ENCODE assay signal across 10 cellular contexts in the genomic region with DNA sequence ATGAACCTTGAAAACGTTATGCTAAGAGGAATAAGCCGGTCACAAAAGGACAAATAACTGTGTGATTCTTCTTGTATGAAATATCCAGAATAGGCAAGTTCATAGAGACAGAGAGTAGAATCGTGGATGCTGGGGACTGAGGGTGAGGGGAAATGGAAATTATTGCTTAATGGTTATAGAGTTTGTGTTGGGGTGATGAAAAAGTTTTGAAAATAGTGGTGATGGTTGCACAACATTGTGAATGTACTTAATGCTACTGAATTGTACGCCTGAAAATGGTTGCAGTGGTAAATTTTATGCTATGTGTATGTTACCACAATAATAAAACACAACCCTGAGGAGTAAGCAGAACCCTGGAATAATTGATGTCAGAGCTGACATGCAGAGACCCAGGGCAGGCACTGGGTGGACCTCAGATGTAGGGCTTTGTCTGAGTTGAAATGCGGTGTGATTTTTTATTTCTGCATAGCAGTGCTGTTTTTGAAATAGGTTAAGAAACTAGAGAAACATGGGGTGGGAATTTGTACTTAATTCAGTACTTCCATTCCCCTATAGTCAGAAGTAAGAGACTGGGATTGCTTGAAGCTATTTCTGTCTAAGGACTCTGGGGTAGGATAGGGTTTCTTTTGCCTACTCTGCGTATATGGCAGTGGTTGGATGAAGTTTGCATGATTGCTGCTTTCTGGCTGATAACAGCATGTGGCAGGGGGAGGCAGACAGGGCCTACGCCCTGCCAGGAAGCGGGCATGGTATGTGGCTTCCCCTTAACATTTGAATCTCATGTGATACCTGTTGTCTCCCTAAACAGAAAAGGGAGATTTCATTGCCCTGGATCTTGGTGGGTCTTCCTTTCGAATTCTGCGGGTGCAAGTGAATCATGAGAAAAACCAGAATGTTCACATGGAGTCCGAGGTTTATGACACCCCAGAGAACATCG. TPM values are rescaled to one million over a fixed set of nuclear protein-coding genes. Genes with fewer than 3 reads are reported as not detected.
A peak's percentile ranks its signal among the peaks of the same experiment; 100 is the strongest.
DNase-seq lines count a peak whose midpoint lies in the region; ATAC-seq lines count a peak whose summit lies in the region.
"Had no signal": no experiment of that assay in that cellular context is flagged by ENCODE, and none has a peak within 500 bp of the region (broad histone marks: within the 10 kb centered on the region; RNA-seq: fewer than 3 reads in every experiment).

No MANE protein-coding gene starts in this region.

- H3K4me1 Mint-ChIP-seq in activated T-cell treated with anti-CD3 and anti-CD28 coated beads, Interleukin-2, amount 50 U/mL, for 72 hours (ENCODE audit: low read depth) = peaks cover 51% of the 10 kb centered on the region
- peaks cover 23 to 51% of the 10 kb centered on the region in 2 donors for H3K4me1 Mint-ChIP-seq in immature natural killer cell

- peak; percentile 12 to 67 (median 41) for DNase-seq in stimulated activated naive CD4-positive, alpha-beta T cell (lab: John Stamatoyannopoulos, UW)
- DNase-seq in stimulated activated naive CD4-positive, alpha-beta T cell treated with Interleukin-2 at 50 U/mL for 16 hours (lab: John Stamatoyannopoulos, UW) = no peak
- DNase-seq in activated T-cell treated with anti-CD3 and anti-CD28 coated beads, Interleukin-2, amount 50 U/mL, for 72 hours = no peak
- DNase-seq in immature natural killer cell (no peak), hepatic stellate cell (ENCODE audit: low spot score) (no peak), inferior parietal cortex (ENCODE audit: extremely low spot score) (no peak), kidney glomerular epithelial cell (lab: John Stamatoyannopoulos, UW) (no peak)
- DNase-seq in activated CD4-positive, CD25-positive, alpha-beta regulatory T cell treated with anti-CD3 and anti-CD28 coated beads, Interleukin-2, amount 50 U/mL, for 72 hours = no peak
- DNase-seq: DMS153, right lobe of liver had no signal

- H3K9me3 Mint-ChIP-seq in activated T-cell treated with anti-CD3 and anti-CD28 coated beads, Interleukin-2, amount 50 U/mL, for 72 hours = peaks cover 0 to under 1% of the 10 kb centered on the region in 2 donors
- no peaks in the 10 kb centered on the region for H3K9me3 Mint-ChIP-seq in immature natural killer cell

- H3K27ac Mint-ChIP-seq in activated T-cell treated with anti-CD3 and anti-CD28 coated beads, Interleukin-2, amount 50 U/mL, for 72 hours = peak overlapping the region; percentile 46
- peak overlapping the region; percentile 7 to 79 (median 28) for H3K27ac Mint-ChIP-seq in immature natural killer cell

- ATAC-seq in activated T-cell treated with anti-CD3 and anti-CD28 coated beads, Interleukin-2, amount 50 U/mL, for 72 hours (replicated peaks in 1 of 2) = peak; percentile 37 to 64

- no peaks in the 10 kb centered on the region for H3K27me3 Mint-ChIP-seq in activated T-cell treated with anti-CD3 and anti-CD28 coated beads, Interleukin-2, amount 50 U/mL, for 72 hours (ENCODE audit: low read depth)
- peaks cover 0 to 5% (median 2%) of the 10 kb centered on the region in 3 donors for H3K27me3 Mint-ChIP-seq in immature natural killer cell (ENCODE audit: low read depth in 3 of 3)

- peak overlapping the region in 1 of 2 donors; percentile 33 for H3K4me3 Mint-ChIP-seq in activated T-cell treated with anti-CD3 and anti-CD28 coated beads, Interleukin-2, amount 50 U/mL, for 72 hours
- peak overlapping the region in 3 of 5 donors; percentile 14 to 62 (median 17) for H3K4me3 Mint-ChIP-seq in immature natural killer cell

- H3K36me3 Mint-ChIP-seq in activated T-cell treated with anti-CD3 and anti-CD28 coated beads, Interleukin-2, amount 50 U/mL, for 72 hours (ENCODE audit: insufficient read depth in 2 of 2) = peaks cover 5 to 22% of the 10 kb centered on the region in 2 donors
- H3K36me3 Mint-ChIP-seq in immature natural killer cell = peaks cover 0 to 11% (median 5%) of the 10 kb centered on the region in 3 donors

RNA-seq across cellular contexts. Expression of a gene that starts 57.4 kb away (rescaled TPM):
- not detected for total RNA-seq in activated T-cell treated with anti-CD3 and anti-CD28 coated beads, Interleukin-2, amount 50 U/mL, for 72 hours
- under 1 TPM; 0.22 to 0.96 (median 0.26) TPM for polyA plus RNA-seq in immature natural killer cell

Comparison
In these comparisons a context has a peak if more than half of its experiments do, and no peak if none do; other contexts are left out.
1. DNase-seq: peak in stimulated activated naive CD4-positive, alpha-beta T cell (6 of 6); none in stimulated activated naive CD4-positive, alpha-beta T cell treated with Interleukin-2 at 50 U/mL for 16 hours (single experiment), activated T-cell treated with anti-CD3 and anti-CD28 coated beads, Interleukin-2, amount 50 U/mL, for 72 hours (0 of 2), immature natural killer cell (0 of 3), hepatic stellate cell (single experiment), inferior parietal cortex (single experiment), activated CD4-positive, CD25-positive, alpha-beta regulatory T cell treated with anti-CD3 and anti-CD28 coated beads, Interleukin-2, amount 50 U/mL, for 72 hours (single experiment) and kidney glomerular epithelial cell (single experiment).